In the genomic region with DNA sequence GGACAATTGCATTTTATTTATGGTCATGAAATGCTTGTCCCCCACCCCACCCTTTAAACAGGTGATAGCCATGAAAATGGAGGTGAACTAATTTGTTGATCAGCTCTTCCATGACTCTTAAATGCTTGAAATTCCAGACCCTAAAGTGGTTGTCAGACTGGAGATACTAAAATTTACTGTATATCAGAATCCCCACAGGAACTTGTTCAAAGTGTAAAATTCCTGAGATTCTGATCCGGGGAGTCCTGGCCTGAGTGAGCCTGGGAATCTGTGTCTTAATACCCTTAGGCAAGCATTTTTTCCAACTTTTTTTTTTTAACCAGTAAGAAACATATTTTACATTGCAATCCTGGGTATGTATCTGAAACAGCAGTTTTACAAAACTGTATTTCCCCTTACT, we compare ENCODE assay signal across 12 cellular contexts.
DNase-seq lines count a peak whose midpoint lies in the region; ATAC-seq and TF ChIP-seq lines count a peak whose summit lies in the region.
"Had no signal": no experiment of that assay in that cellular context is flagged by ENCODE, and none has a peak within 500 bp of the region (broad histone marks: within the 10 kb centered on the region; RNA-seq: fewer than 3 reads in every experiment).

No MANE protein-coding gene starts in this region.

- H3K4me1 Mint-ChIP-seq in nephron: peaks cover 71% of the 10 kb centered on the region

- H3K4me3 ChIP-seq in AG10803 (ENCODE audit: low read length) (no peak overlapping the region), epithelial cell of esophagus (ENCODE audit: low read length) (no peak overlapping the region)
- H3K4me3 ChIP-seq: spleen, vagina had no signal

- H3K27ac Mint-ChIP-seq in nephron: peak overlapping the region; percentile 69 to 87 (median 74)

- TF ChIP-seq CTCF in AG10803 (conservative IDR thresholded peaks at IDR 0.05; ENCODE audit: low read length) (no peak), epithelial cell of esophagus (IDR thresholded peaks at IDR 0.05; ENCODE audit: insufficient read depth, low read depth, low read length, missing control alignments) (no peak), nephron (IDR thresholded peaks at IDR 0.05; ENCODE audit: unreplicated experiment in 3 of 3) (no peak)

- no peaks in the 10 kb centered on the region for H3K9me3 Mint-ChIP-seq in nephron

- H3K27me3 Mint-ChIP-seq in nephron (ENCODE audit: low read depth): no peaks in the 10 kb centered on the region

- H3K4me3 Mint-ChIP-seq in nephron: peak overlapping the region; percentile 20 to 97 (median 67)

- H3K36me3 Mint-ChIP-seq in nephron (ENCODE audit: low read depth): peaks cover 71% of the 10 kb centered on the region

- no peak for ATAC-seq in GM21528 (IDR thresholded peaks at IDR 0.05; ENCODE audit: low FRiP score, unreplicated experiment)

- DNase-seq in AG10803 (ENCODE audit: low read depth): peak; percentile 96
- DNase-seq in NCI-H226: peak; percentile 86
- peak; percentile 59 for DNase-seq in epithelial cell of esophagus (ENCODE audit: low read depth)
- DNase-seq in OCI-M2 (lab: John Stamatoyannopoulos, UW; ENCODE audit: unreplicated experiment): no peak
- no peak for DNase-seq in ACHN
- DNase-seq in Kasumi-1 (lab: John Stamatoyannopoulos, UW): no peak
- DNase-seq: NCI-H510A, SHP77 treated with DMSO at 0.1 percent for 48 hours, spleen had no signal

- in situ Hi-C loops in ACHN (cut with HindIII; ENCODE audit: low pct_ligation_motif_present, low pct_unique_long_range_greater_than_20kb, low sequenced_read_pairs): no loop called here

Comparison
In these comparisons a context has a peak if more than half of its experiments do, and no peak if none do; other contexts are left out.
1. DNase-seq: peak in AG10803 (single experiment), NCI-H226 (single experiment) and epithelial cell of esophagus (single experiment); none in OCI-M2 (single experiment), ACHN (single experiment) and Kasumi-1 (0 of 2).